ENCODE assay signal across 1 cellular context in genomic region chr20:53627001-53627400, GRCh38.
TF ChIP-seq lines count a peak whose summit lies in the region.

No MANE protein-coding gene starts in this region.

TF ChIP-seq in K562, 482 proteins besides CTCF, POLR2A, EP300 and RAD21:
- TF ChIP-seq PRDM10 (IDR thresholded peaks at IDR 0.05; ENCODE audit: partially characterized antibody), result peak; percentile 71
